In genomic region chr3:139541898-139542288, GRCh38 we compare ENCODE assay signal across 26 cellular contexts. TPM values are rescaled to one million over a fixed set of nuclear protein-coding genes. Genes with fewer than 3 reads are reported as not detected.
DNase-seq lines count a peak whose midpoint lies in the region; ATAC-seq and TF ChIP-seq lines count a peak whose summit lies in the region.
"Had no signal": no experiment of that assay in that cellular context is flagged by ENCODE, and none has a peak within 500 bp of the region (broad histone marks: within the 10 kb centered on the region; RNA-seq: fewer than 3 reads in every experiment).

No MANE protein-coding gene starts in this region.

- H3K4me3 ChIP-seq in astrocyte of the spinal cord (ENCODE audit: low read depth, low read length) (no peak overlapping the region), fibroblast of villous mesenchyme (ENCODE audit: low read depth, low read length) (no peak overlapping the region), retinal pigment epithelial cell (ENCODE audit: low read length) (no peak overlapping the region)
- H3K4me3 ChIP-seq: prostate gland, SJSA1, skin epidermis had no signal

- no peaks in the 10 kb centered on the region for H3K36me3 Mint-ChIP-seq in effector memory CD8-positive, alpha-beta T cell (ENCODE audit: insufficient read depth)
- H3K36me3 Mint-ChIP-seq: memory B cell had no signal

- peak; percentile 19 for TF ChIP-seq CTCF in astrocyte of the spinal cord (IDR thresholded peaks at IDR 0.05; ENCODE audit: low read depth, low read length)
- peak; percentile 12 for TF ChIP-seq CTCF in fibroblast of villous mesenchyme (IDR thresholded peaks at IDR 0.05; ENCODE audit: insufficient read depth, low read depth, low read length)
- TF ChIP-seq CTCF in retinal pigment epithelial cell (conservative IDR thresholded peaks at IDR 0.05; ENCODE audit: low read depth, low read length): peak; percentile 35

- peaks cover 43 to 59% of the 10 kb centered on the region in 2 donors for H3K27me3 Mint-ChIP-seq in effector memory CD8-positive, alpha-beta T cell

- DNase-seq in DMS 273 (lab: John Stamatoyannopoulos, UW; ENCODE audit: unreplicated experiment): peak; percentile 19
- DNase-seq in DMS 273 treated with DMSO at 0.1 percent for 48 hours (lab: John Stamatoyannopoulos, UW): no peak
- no peak for DNase-seq in astrocyte of the spinal cord (ENCODE audit: low read depth, low spot score)
- no peak for DNase-seq in fibroblast of villous mesenchyme (ENCODE audit: low read depth)
- DNase-seq in retinal pigment epithelial cell (ENCODE audit: low read depth): no peak
- DNase-seq in DMS153 (lab: John Stamatoyannopoulos, UW): no peak
- DNase-seq in NCI-H146 treated with DMSO at 0.1 percent for 48 hours (lab: John Stamatoyannopoulos, UW; ENCODE audit: unreplicated experiment): no peak
- DNase-seq in effector memory CD8-positive, alpha-beta T cell: no peak
- DNase-seq: activated CD4-positive, alpha-beta T cell treated with anti-CD3 and anti-CD28 coated beads, Interleukin-2, amount 50 U/mL, for 4 hours; activated CD8-positive, alpha-beta memory T cell treated with anti-CD3 and anti-CD28 coated beads, Interleukin-2, amount 50 U/mL, for 48 hours; activated naive CD8-positive, alpha-beta T cell treated with anti-CD3 and anti-CD28 coated beads, Interleukin-2, amount 50 U/mL, for 24 hours; Caco-2; left cardiac atrium; naive B cell; NCI-H1694 treated with DMSO at 0.1 percent for 48 hours; NCI-H2227 treated with DMSO at 0.1 percent for 48 hours; stimulated activated CD4-positive, alpha-beta T cell treated with anti-CD3 and anti-CD28 coated beads, Interleukin-2, amount 100 ng/mL, for 48 hours; trophoblast cell had no signal

- no peak for ATAC-seq in effector memory CD8-positive, alpha-beta T cell (replicated peaks)
- ATAC-seq: activated naive CD8-positive, alpha-beta T cell treated with anti-CD3 and anti-CD28 coated beads, Interleukin-2, amount 50 U/mL, for 24 hours; esophagus mucosa; left cardiac atrium; Panc1 had no signal

- peaks cover 0 to 7% of the 10 kb centered on the region in 2 donors for H3K4me1 Mint-ChIP-seq in effector memory CD8-positive, alpha-beta T cell (ENCODE audit: low read depth in 2 of 2)
- H3K4me1 Mint-ChIP-seq: memory B cell had no signal

- H3K9me3 Mint-ChIP-seq in effector memory CD8-positive, alpha-beta T cell: no peaks in the 10 kb centered on the region
- H3K9me3 Mint-ChIP-seq: activated naive CD8-positive, alpha-beta T cell treated with anti-CD3 and anti-CD28 coated beads, Interleukin-2, amount 50 U/mL, for 24 hours; memory B cell; stimulated activated naive CD8-positive, alpha-beta T cell treated with anti-CD3 and anti-CD28 coated beads, Interleukin-15, Interleukin-2, amounts not matched to agents 100 ng/mL and 50 ng/mL, for 24 hours had no signal

- in situ Hi-C loops in astrocyte of the spinal cord (cut with HindIII; ENCODE audit: low sequenced_read_pairs): no loop called here

- H3K27ac Mint-ChIP-seq in effector memory CD8-positive, alpha-beta T cell: no peak overlapping the region
- H3K27ac Mint-ChIP-seq: activated naive CD8-positive, alpha-beta T cell treated with anti-CD3 and anti-CD28 coated beads, Interleukin-2, amount 50 U/mL, for 24 hours; memory B cell; naive B cell; stimulated activated naive CD8-positive, alpha-beta T cell treated with anti-CD3 and anti-CD28 coated beads, Interleukin-15, Interleukin-2, amounts not matched to agents 100 ng/mL and 50 ng/mL, for 24 hours had no signal

- no peak overlapping the region for H3K4me3 Mint-ChIP-seq in effector memory CD8-positive, alpha-beta T cell
- H3K4me3 Mint-ChIP-seq: activated naive CD8-positive, alpha-beta T cell treated with anti-CD3 and anti-CD28 coated beads, Interleukin-2, amount 50 U/mL, for 24 hours; memory B cell; naive B cell; stimulated activated naive CD8-positive, alpha-beta T cell treated with anti-CD3 and anti-CD28 coated beads, Interleukin-15, Interleukin-2, amounts not matched to agents 100 ng/mL and 50 ng/mL, for 24 hours had no signal

RNA-seq across cellular contexts. Expression of gene RBP1, which starts 2.4 kb away (rescaled TPM):
- total RNA-seq in fibroblast of villous mesenchyme: 23.7 and 66.0 TPM in 2 replicates
- total RNA-seq: T-helper 1 cell treated with Interleukin-12 subunit alpha and Interleukin-12 subunit beta and Interleukin-4 antibody, amounts not matched to agents 30 ng/mL and 1 ng/mL, for 36 hours had no signal
